In the genomic region with DNA sequence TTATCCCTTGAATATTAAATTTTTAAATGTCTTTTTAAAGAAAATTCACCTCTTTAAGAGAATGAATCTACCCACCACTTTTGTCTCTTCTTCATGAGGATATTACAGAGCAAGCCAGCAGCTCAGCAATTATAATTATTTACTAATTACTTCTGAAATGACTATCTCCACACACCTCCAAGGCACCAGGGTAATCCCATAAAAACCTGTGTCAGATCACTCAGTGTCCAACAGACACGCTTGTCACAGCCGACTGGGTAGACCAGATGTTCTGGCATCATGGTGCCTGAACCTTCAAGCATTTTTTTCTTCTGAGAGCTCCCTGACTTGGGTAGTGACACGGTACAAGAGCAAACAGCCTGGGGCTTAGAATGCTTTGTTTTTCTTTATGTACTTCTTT, we compare ENCODE assay signal across 2 cellular contexts.
TF ChIP-seq lines count a peak whose summit lies in the region.

No MANE protein-coding gene starts in this region.

TF ChIP-seq in GM23338, 12 proteins besides CTCF, POLR2A, EP300 and RAD21 (continued from another document):
- peak; percentile 37; the same call in 1 of the 2 replicates for TF ChIP-seq ZNF462 (CRISPR knock-in tag; IDR thresholded peaks at IDR 0.05)

TF ChIP-seq in GM12878, 131 proteins besides CTCF, POLR2A, EP300 and RAD21 (continued from another document):
- peak; percentile 22; the same call in 1 of the 2 replicates for TF ChIP-seq IKZF1 (conservative IDR thresholded peaks at IDR 0.05)
- TF ChIP-seq, protein P1, sequence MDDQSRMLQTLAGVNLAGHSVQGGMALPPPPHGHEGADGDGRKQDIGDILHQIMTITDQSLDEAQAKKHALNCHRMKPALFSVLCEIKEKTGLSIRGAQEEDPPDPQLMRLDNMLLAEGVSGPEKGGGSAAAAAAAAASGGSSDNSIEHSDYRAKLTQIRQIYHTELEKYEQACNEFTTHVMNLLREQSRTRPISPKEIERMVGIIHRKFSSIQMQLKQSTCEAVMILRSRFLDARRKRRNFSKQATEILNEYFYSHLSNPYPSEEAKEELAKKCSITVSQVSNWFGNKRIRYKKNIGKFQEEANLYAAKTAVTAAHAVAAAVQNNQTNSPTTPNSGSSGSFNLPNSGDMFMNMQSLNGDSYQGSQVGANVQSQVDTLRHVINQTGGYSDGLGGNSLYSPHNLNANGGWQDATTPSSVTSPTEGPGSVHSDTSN (IDR thresholded peaks at IDR 0.05; ENCODE audit: insufficient replicate concordance, low read depth, low read length): peak; percentile 21
- no peak for TF ChIP-seq POU2F2 (IDR thresholded peaks at IDR 0.05; ENCODE audit: borderline replicate concordance, low read depth, low read length)
- no peak for TF ChIP-seq HDAC6 (IDR thresholded peaks at IDR 0.05; ENCODE audit: unreplicated experiment)
- no peak for TF ChIP-seq CHD4 (IDR thresholded peaks at IDR 0.05)
- TF ChIP-seq MTA2 (IDR thresholded peaks at IDR 0.05; ENCODE audit: low read depth): peak; percentile 74
- TF ChIP-seq IKZF2 (IDR thresholded peaks at IDR 0.05): 0 out of 4 replicates have a peak, but pooled peaks of 1 of the 2 experiments have one; percentile 13
- TF ChIP-seq TAF1 (IDR thresholded peaks at IDR 0.05; ENCODE audit: borderline replicate concordance, low read depth, low read length): no peak
- TF ChIP-seq, protein P2, sequence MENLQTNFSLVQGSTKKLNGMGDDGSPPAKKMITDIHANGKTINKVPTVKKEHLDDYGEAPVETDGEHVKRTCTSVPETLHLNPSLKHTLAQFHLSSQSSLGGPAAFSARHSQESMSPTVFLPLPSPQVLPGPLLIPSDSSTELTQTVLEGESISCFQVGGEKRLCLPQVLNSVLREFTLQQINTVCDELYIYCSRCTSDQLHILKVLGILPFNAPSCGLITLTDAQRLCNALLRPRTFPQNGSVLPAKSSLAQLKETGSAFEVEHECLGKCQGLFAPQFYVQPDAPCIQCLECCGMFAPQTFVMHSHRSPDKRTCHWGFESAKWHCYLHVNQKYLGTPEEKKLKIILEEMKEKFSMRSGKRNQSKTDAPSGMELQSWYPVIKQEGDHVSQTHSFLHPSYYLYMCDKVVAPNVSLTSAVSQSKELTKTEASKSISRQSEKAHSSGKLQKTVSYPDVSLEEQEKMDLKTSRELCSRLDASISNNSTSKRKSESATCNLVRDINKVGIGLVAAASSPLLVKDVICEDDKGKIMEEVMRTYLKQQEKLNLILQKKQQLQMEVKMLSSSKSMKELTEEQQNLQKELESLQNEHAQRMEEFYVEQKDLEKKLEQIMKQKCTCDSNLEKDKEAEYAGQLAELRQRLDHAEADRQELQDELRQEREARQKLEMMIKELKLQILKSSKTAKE (IDR thresholded peaks at IDR 0.05; ENCODE audit: low read depth, poor library complexity, severe bottlenecking): peak; percentile 21
